ENCODE assay signal across 25 cellular contexts in the genomic region with DNA sequence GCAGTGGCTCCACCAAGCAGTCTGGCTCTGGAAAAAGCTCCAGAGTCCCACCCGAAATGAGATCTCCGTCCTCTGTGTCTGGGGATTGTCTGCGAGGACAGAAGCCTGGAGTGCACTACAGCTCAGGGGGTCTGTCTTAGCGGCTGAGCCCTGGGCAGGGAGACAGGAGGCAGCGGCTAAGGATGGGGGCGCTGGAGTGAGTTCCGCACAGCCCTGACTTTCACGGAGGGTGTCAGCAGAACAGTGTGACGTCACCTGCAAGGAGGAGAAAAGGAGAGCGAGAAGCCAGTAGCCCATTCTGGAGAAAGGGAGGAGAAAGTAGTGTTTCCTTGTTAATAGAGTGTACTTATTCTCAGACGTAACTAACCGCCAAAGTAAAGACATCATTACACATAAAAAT.
DNase-seq lines count a peak whose midpoint lies in the region; ATAC-seq and TF ChIP-seq lines count a peak whose summit lies in the region.
"Had no signal": no experiment of that assay in that cellular context is flagged by ENCODE, and none has a peak within 500 bp of the region (broad histone marks: within the 10 kb centered on the region; RNA-seq: fewer than 3 reads in every experiment).

No MANE protein-coding gene starts in this region.

- no peak overlapping the region for H2BK5ac ChIP-seq in mesenchymal stem cell (ENCODE audit: low read depth, low read length, poor library complexity, severe bottlenecking)

- H3K79me1 ChIP-seq in mesenchymal stem cell (replicated peaks; ENCODE audit: low read length, poor library complexity, severe bottlenecking) = no peaks in the 10 kb centered on the region

- intact Hi-C loops in Right ventricle myocardium superior (cut with DNase I) (no loop called here), cardiac septum (cut with DNase I) (no loop called here), lower lobe of right lung (cut with DNase I) (no loop called here), ascending aorta (cut with DNase I) (no loop called here)

- no peak overlapping the region for H3K18ac ChIP-seq in mesenchymal stem cell (ENCODE audit: low read depth in 1 of 2, low read length in 2 of 2)

- H3K4me1 ChIP-seq in mesenchymal stem cell (ENCODE audit: control insufficient read depth, insufficient read depth, low read depth, low read length) (peaks cover 2% of the 10 kb centered on the region), thoracic aorta (ENCODE audit: control insufficient read depth in 1 of 2, low read depth in 2 of 2) (peaks cover 0 to 8% of the 10 kb centered on the region in 2 donors), lower lobe of right lung (no peaks in the 10 kb centered on the region), ascending aorta (no peaks in the 10 kb centered on the region)
- H3K4me1 ChIP-seq: testis had no signal

- DNase-seq in Right ventricle myocardium superior (no peak), cardiac septum (ENCODE audit: low spot score) (no peak), NCI-H2227 treated with DMSO at 0.1 percent for 48 hours (lab: John Stamatoyannopoulos, UW) (peak; percentile 33), mesenchymal stem cell (no peak), thoracic aorta (ENCODE audit: low spot score) (no peak), lower lobe of right lung (no peak), GOT3 (lab: John Stamatoyannopoulos, UW) (no peak), ascending aorta (ENCODE audit: low spot score in 2 of 2) (no peak)
- DNase-seq: activated effector memory CD4-positive, alpha-beta T cell treated with Interleukin-2 at 50 U/mL for 16 hours; activated T-cell treated with anti-CD3 and anti-CD28 coated beads for 4 hours; aorta; CD4-positive, CD25-positive, alpha-beta regulatory T cell; DND-41; H7; KBM-7; natural killer cell; NCI-H1436; NCI-H2107; NCI-H446 treated with DMSO at 0.1 percent for 48 hours; OCI-M1; ovary; stimulated activated CD4-positive, alpha-beta T cell treated with anti-CD3 and anti-CD28 coated beads, Interleukin-12 subunit alpha, Interleukin-12 subunit beta, amount 100 ng/mL, for 4 hours; stimulated activated CD4-positive, alpha-beta T cell treated with anti-CD3 and anti-CD28 coated beads, Interleukin-4, amount 100 ng/mL, for 1 hour; testis had no signal

- H2BK120ac ChIP-seq in mesenchymal stem cell (ENCODE audit: low read depth, low read length) = no peak overlapping the region

- H3K27me3 ChIP-seq in mesenchymal stem cell (ENCODE audit: control insufficient read depth in 1 of 2, insufficient read depth in 1 of 2, low read length in 2 of 2) (peaks cover 0 to 20% of the 10 kb centered on the region in 2 experiments), thoracic aorta (replicated peaks; ENCODE audit: insufficient read depth) (no peaks in the 10 kb centered on the region), lower lobe of right lung (ENCODE audit: low read depth) (peaks cover 11% of the 10 kb centered on the region), ascending aorta (no peaks in the 10 kb centered on the region)
- H3K27me3 ChIP-seq: ovary, testis had no signal

- H4K91ac ChIP-seq in mesenchymal stem cell (ENCODE audit: low read length) = no peak overlapping the region

- 73% methylated on average over 11 of the region's 12 CpGs for WGBS in mesenchymal stem cell

- H3K9me3 ChIP-seq in mesenchymal stem cell (ENCODE audit: control insufficient read depth, low read length) (no peaks in the 10 kb centered on the region), thoracic aorta (no peaks in the 10 kb centered on the region), lower lobe of right lung (no peaks in the 10 kb centered on the region), ascending aorta (no peaks in the 10 kb centered on the region)
- H3K9me3 ChIP-seq: ovary, testis had no signal

- no peak overlapping the region for H3K27ac ChIP-seq in mesenchymal stem cell (ENCODE audit: low read length, poor library complexity, severe bottlenecking)
- H3K27ac ChIP-seq in thoracic aorta = no peak overlapping the region
- H3K27ac ChIP-seq in lower lobe of right lung = no peak overlapping the region
- no peak overlapping the region for H3K27ac ChIP-seq in ascending aorta
- H3K27ac ChIP-seq: ovary, testis had no signal

- no peak overlapping the region for H3K4me2 ChIP-seq in mesenchymal stem cell (ENCODE audit: low read length, poor library complexity, severe bottlenecking)

- H3K14ac ChIP-seq in mesenchymal stem cell (ENCODE audit: low read length in 2 of 2) = no peak overlapping the region

- peak overlapping the region; percentile 57 for H3K9ac ChIP-seq in mesenchymal stem cell (ENCODE audit: low read length)

- H3K36me3 ChIP-seq in mesenchymal stem cell (ENCODE audit: control insufficient read depth in 1 of 2, insufficient read depth in 2 of 2, low read depth in 1 of 2, low read length in 2 of 2) (no peaks in the 10 kb centered on the region), thoracic aorta (no peaks in the 10 kb centered on the region), lower lobe of right lung (no peaks in the 10 kb centered on the region), ascending aorta (no peaks in the 10 kb centered on the region)
- H3K36me3 ChIP-seq: ovary had no signal

- H3K4me3 ChIP-seq in mesenchymal stem cell (ENCODE audit: insufficient read depth in 1 of 2, low read depth in 1 of 2, low read length in 2 of 2) (peak overlapping the region in 1 of 2 experiments; percentile 70), thoracic aorta (peak overlapping the region; percentile 42), lower lobe of right lung (no peak overlapping the region), ascending aorta (peak overlapping the region in 1 of 2 donors; percentile 38)
- H3K4me3 ChIP-seq: ovary, testis had no signal

- H2AFZ ChIP-seq in mesenchymal stem cell (ENCODE audit: low read depth, low read length) = no peak overlapping the region

- no peak overlapping the region for H2BK15ac ChIP-seq in mesenchymal stem cell (ENCODE audit: low read depth, poor library complexity, severe bottlenecking)

- no peak for TF ChIP-seq CTCF in thoracic aorta (IDR thresholded peaks at IDR 0.05)
- TF ChIP-seq CTCF in lower lobe of right lung (IDR thresholded peaks at IDR 0.05) = no peak
- TF ChIP-seq CTCF in ascending aorta (IDR thresholded peaks at IDR 0.05) = no peak

- no peak overlapping the region for H3K4ac ChIP-seq in mesenchymal stem cell (ENCODE audit: low read depth in 1 of 2, low read length in 2 of 2)

- H2BK12ac ChIP-seq in mesenchymal stem cell (ENCODE audit: low read length in 2 of 2) = no peak overlapping the region

- no peak overlapping the region for H2AK5ac ChIP-seq in mesenchymal stem cell (ENCODE audit: low read length, severe bottlenecking)

- no peak overlapping the region for H4K8ac ChIP-seq in mesenchymal stem cell (ENCODE audit: low read length)

- ATAC-seq in Right ventricle myocardium superior (ENCODE audit: poor library complexity) (peak; percentile 34), thoracic aorta (ENCODE audit: insufficient number of reproducible peaks, low FRiP score, low read depth) (no peak), lower lobe of right lung (no peak)
- ATAC-seq: left lobe of liver, natural killer cell had no signal

- no peak overlapping the region for H3K23ac ChIP-seq in mesenchymal stem cell (ENCODE audit: low read length in 2 of 2)
